ENCODE assay signal across 16 cellular contexts in the genomic region with DNA sequence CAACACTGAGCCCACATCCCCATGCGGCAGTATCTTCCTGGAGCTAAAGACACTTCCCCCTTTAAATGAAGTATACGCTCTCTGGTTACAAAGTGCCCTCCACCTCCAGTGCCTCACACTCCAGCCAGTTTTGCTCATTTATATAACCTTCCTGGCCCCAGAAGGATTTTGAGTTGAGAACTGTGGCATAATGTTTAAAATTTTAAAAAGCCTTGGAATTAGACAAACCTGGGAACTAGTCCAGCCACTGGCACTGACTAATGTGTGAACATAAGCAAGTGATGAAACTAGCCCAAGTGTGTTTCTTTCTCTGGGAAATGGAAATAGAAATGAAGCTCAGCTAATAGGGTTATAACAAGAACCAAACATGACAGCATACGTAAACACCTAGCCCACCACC.
"Had no signal": no experiment of that assay in that cellular context is flagged by ENCODE, and none has a peak within 500 bp of the region (broad histone marks: within the 10 kb centered on the region; RNA-seq: fewer than 3 reads in every experiment).

No MANE protein-coding gene starts in this region.

- H3K4me3 Mint-ChIP-seq: activated naive CD8-positive, alpha-beta T cell treated with anti-CD3 and anti-CD28 coated beads, Interleukin-2, amount 50 U/mL, for 24 hours; activated T-helper 17 cell treated with anti-CD3 and anti-CD28 coated beads, Interleukin-2, amount 50 U/mL, for 72 hours; naive B cell; stimulated activated memory B cell treated with anti-CD40 and anti-IgM and Interleukin-4, amounts not matched to agents 10 μg/mL and 1 μg/mL and 100 μg/mL, for 72 hours had no signal

- H3K36me3 Mint-ChIP-seq: naive B cell; stimulated activated memory B cell treated with anti-CD40 and anti-IgM and Interleukin-4, amounts not matched to agents 10 μg/mL and 1 μg/mL and 100 μg/mL, for 72 hours had no signal

- H3K27me3 Mint-ChIP-seq: activated naive CD8-positive, alpha-beta T cell treated with anti-CD3 and anti-CD28 coated beads, Interleukin-2, amount 50 U/mL, for 24 hours; activated T-helper 17 cell treated with anti-CD3 and anti-CD28 coated beads, Interleukin-2, amount 50 U/mL, for 72 hours; naive B cell; stimulated activated memory B cell treated with anti-CD40 and anti-IgM and Interleukin-4, amounts not matched to agents 10 μg/mL and 1 μg/mL and 100 μg/mL, for 72 hours had no signal

- H3K27ac Mint-ChIP-seq: activated naive CD8-positive, alpha-beta T cell treated with anti-CD3 and anti-CD28 coated beads, Interleukin-2, amount 50 U/mL, for 24 hours; activated T-helper 17 cell treated with anti-CD3 and anti-CD28 coated beads, Interleukin-2, amount 50 U/mL, for 72 hours; naive B cell; stimulated activated memory B cell treated with anti-CD40 and anti-IgM and Interleukin-4, amounts not matched to agents 10 μg/mL and 1 μg/mL and 100 μg/mL, for 72 hours had no signal

- H3K36me3 ChIP-seq: lower lobe of right lung, transverse colon, vagina had no signal

- ATAC-seq: activated CD4-positive, CD25-positive, alpha-beta regulatory T cell treated with anti-CD3 and anti-CD28 coated beads, Interleukin-2, amount 50 U/mL, for 24 hours; activated naive CD8-positive, alpha-beta T cell treated with anti-CD3 and anti-CD28 coated beads, Interleukin-2, amount 50 U/mL, for 24 hours; activated T-helper 17 cell treated with anti-CD3 and anti-CD28 coated beads, Interleukin-2, amount 50 U/mL, for 72 hours; foreskin keratinocyte; lower lobe of right lung; stimulated activated memory B cell treated with anti-CD40 and anti-IgM and Interleukin-4, amounts not matched to agents 10 μg/mL and 1 μg/mL and 100 μg/mL, for 72 hours had no signal

- H3K4me1 Mint-ChIP-seq: activated naive CD8-positive, alpha-beta T cell treated with anti-CD3 and anti-CD28 coated beads, Interleukin-2, amount 50 U/mL, for 24 hours; activated T-helper 17 cell treated with anti-CD3 and anti-CD28 coated beads, Interleukin-2, amount 50 U/mL, for 72 hours; naive B cell; stimulated activated memory B cell treated with anti-CD40 and anti-IgM and Interleukin-4, amounts not matched to agents 10 μg/mL and 1 μg/mL and 100 μg/mL, for 72 hours had no signal

- DNase-seq: activated naive CD4-positive, alpha-beta T cell treated with Interleukin-2 at 50 U/mL for 16 hours; activated naive CD8-positive, alpha-beta T cell treated with anti-CD3 and anti-CD28 coated beads, Interleukin-2, amount 50 U/mL, for 24 hours; activated T-cell treated with anti-CD3 and anti-CD28 coated beads for 4 hours; central memory CD4-positive, alpha-beta T cell; foreskin keratinocyte; left cardiac atrium; lower lobe of right lung; naive B cell; retina; stimulated activated CD4-positive, alpha-beta T cell treated with anti-CD3 and anti-CD28 coated beads, Interleukin-2, amount 100 ng/mL, for 48 hours; transverse colon had no signal

- H3K4me3 ChIP-seq: coronary artery, lower lobe of right lung, transverse colon, vagina had no signal

- H3K27me3 ChIP-seq: foreskin keratinocyte, transverse colon, vagina had no signal

- H3K9me3 Mint-ChIP-seq: activated naive CD8-positive, alpha-beta T cell treated with anti-CD3 and anti-CD28 coated beads, Interleukin-2, amount 50 U/mL, for 24 hours had no signal
